In genomic region chr3:5197470-5198312, GRCh38 we compare ENCODE assay signal across 8 cellular contexts. TPM values are rescaled to one million over a fixed set of nuclear protein-coding genes. Genes with fewer than 3 reads are reported as not detected.
DNase-seq lines count a peak whose midpoint lies in the region; ATAC-seq and TF ChIP-seq lines count a peak whose summit lies in the region.

No MANE protein-coding gene starts in this region.

- ATAC-seq in GM21825 (IDR thresholded peaks at IDR 0.05; ENCODE audit: unreplicated experiment) (peak; percentile 62), esophagus mucosa (no peak)
- ATAC-seq in activated naive CD4-positive, alpha-beta T cell treated with anti-CD3 and anti-CD28 coated beads, Interleukin-2, amount 50 U/mL, for 72 hours, result peak; percentile 54 to 74

- H3K4me3 ChIP-seq in KMS-11 (IDR thresholded peaks at IDR 0.05; ENCODE audit: insufficient read depth, low read depth, low read length) (no peak overlapping the region), mesendoderm (ENCODE audit: low read length) (no peak overlapping the region)

- peak overlapping the region; percentile 43 for H3K4ac ChIP-seq in mesendoderm (ENCODE audit: low read depth, low read length)

- H3K27me3 ChIP-seq in KMS-11 (ENCODE audit: insufficient read depth, low read depth) (no peaks in the 10 kb centered on the region), mesendoderm (ENCODE audit: insufficient read depth, low read length, poor library complexity) (no peaks in the 10 kb centered on the region)

- no CpG with 5 or more reads among the region's 8 CpGs for WGBS in mesendoderm (ENCODE audit: extremely low coverage, insufficient coverage, low lambda C conversion rate)

- H3K56ac ChIP-seq in mesendoderm (ENCODE audit: low read length), result peak overlapping the region; percentile 58

- H3K36me3 Mint-ChIP-seq in activated naive CD4-positive, alpha-beta T cell treated with anti-CD3 and anti-CD28 coated beads, Interleukin-2, amount 50 U/mL, for 72 hours, result peaks cover 40 to 89% of the 10 kb centered on the region in 2 donors

- peak overlapping the region; percentile 27 for H3K4me2 ChIP-seq in KMS-11
- no peak overlapping the region for H3K4me2 ChIP-seq in mesendoderm (ENCODE audit: low read length)

- H2AFZ ChIP-seq in KMS-11 (ENCODE audit: low read depth), result no peak overlapping the region

- H4K20me1 ChIP-seq in KMS-11 (ENCODE audit: insufficient read depth), result no peaks in the 10 kb centered on the region

- H3K27ac ChIP-seq in KMS-11 (peak overlapping the region; percentile 83), mesendoderm (ENCODE audit: low read depth, low read length) (peak overlapping the region; percentile 66)

- DNase-seq in GM13976 (ENCODE audit: low spot score), result peak; percentile 55
- peak in 1 of 2 donors; percentile 40 for DNase-seq in activated naive CD4-positive, alpha-beta T cell treated with anti-CD3 and anti-CD28 coated beads, Interleukin-2, amount 50 U/mL, for 72 hours (ENCODE audit: low spot score in 2 of 2)
- DNase-seq in mesendoderm, result peak; percentile 61
- no peak for DNase-seq in kidney tubule cell (ENCODE audit: low spot score)
- DNase-seq in GDM1 (lab: John Stamatoyannopoulos, UW), result no peak

- H2BK15ac ChIP-seq in mesendoderm (replicated peaks; ENCODE audit: low read depth), result no peak overlapping the region

- H3K4me1 ChIP-seq in KMS-11 (ENCODE audit: low read depth, poor library complexity, severe bottlenecking), result peaks cover 70% of the 10 kb centered on the region
- H3K4me1 ChIP-seq in mesendoderm (ENCODE audit: control insufficient read depth, low read depth, low read length), result peaks cover 2% of the 10 kb centered on the region

- no peak overlapping the region for H3K23ac ChIP-seq in mesendoderm (ENCODE audit: low read length)

- H3K9me3 Mint-ChIP-seq in activated naive CD4-positive, alpha-beta T cell treated with anti-CD3 and anti-CD28 coated beads, Interleukin-2, amount 50 U/mL, for 72 hours, result peaks cover 0 to 3% of the 10 kb centered on the region in 2 donors

- H3K9ac ChIP-seq in KMS-11, result peak overlapping the region; percentile 34; the same call in 1 of the 2 replicates
- H3K9ac ChIP-seq in mesendoderm (ENCODE audit: low read length), result no peak overlapping the region

- H4K5ac ChIP-seq in mesendoderm (ENCODE audit: low read length), result no peak overlapping the region

- no peak overlapping the region for H3K18ac ChIP-seq in mesendoderm (ENCODE audit: low read length)

- H2BK120ac ChIP-seq in mesendoderm (ENCODE audit: low read depth, low read length), result peak overlapping the region; percentile 94

- peak overlapping the region; percentile 45 for H2BK5ac ChIP-seq in mesendoderm (ENCODE audit: low read length)

- peaks cover 1% of the 10 kb centered on the region; the same call in 1 of the 2 replicates for H3K79me2 ChIP-seq in KMS-11 (ENCODE audit: insufficient read depth, low read depth)
- peaks cover 7% of the 10 kb centered on the region for H3K79me2 ChIP-seq in mesendoderm (ENCODE audit: control insufficient read depth, insufficient read depth, low read length)

- TF ChIP-seq CTCF in GM13976 (IDR thresholded peaks at IDR 0.05; ENCODE audit: borderline replicate concordance, control extremely low read depth, extremely low read depth, insufficient read depth, missing control alignments), result no peak
- no peak for TF ChIP-seq CTCF in KMS-11 (conservative IDR thresholded peaks at IDR 0.05; ENCODE audit: low read depth, low read length)

- H3K36me3 ChIP-seq in KMS-11 (ENCODE audit: insufficient read depth) (no peaks in the 10 kb centered on the region), mesendoderm (ENCODE audit: control insufficient read depth, insufficient read depth, low read length) (peaks cover 3% of the 10 kb centered on the region)

- H3K27ac Mint-ChIP-seq in activated naive CD4-positive, alpha-beta T cell treated with anti-CD3 and anti-CD28 coated beads, Interleukin-2, amount 50 U/mL, for 72 hours, result peak overlapping the region; percentile 98

- H3K79me1 ChIP-seq in mesendoderm (ENCODE audit: low read length), result peaks cover 12% of the 10 kb centered on the region

- in situ Hi-C loops in GM13976 (cut with MboI; ENCODE audit: low sequenced_read_pairs, unreplicated experiment), result loop anchor here (5.0 kb wide), 1 partner anchor 60 kb away; no protein-coding TSS in a partner anchor

- H4K8ac ChIP-seq in mesendoderm (ENCODE audit: low read depth, low read length), result no peak overlapping the region

- H2AK5ac ChIP-seq in mesendoderm (ENCODE audit: low read length), result no peak overlapping the region

RNA-seq across cellular contexts. Expression of gene EDEM1, which starts 10.2 kb away (rescaled TPM):
- 100 to 1,000 TPM; 181 to 200 TPM for total RNA-seq in activated naive CD4-positive, alpha-beta T cell treated with anti-CD3 and anti-CD28 coated beads, Interleukin-2, amount 50 U/mL, for 72 hours
- polyA plus RNA-seq in mesendoderm (2013, experiment 1 of 2), result 4.2 TPM
- polyA plus RNA-seq in mesendoderm (2013, experiment 2 of 2), result 4.4 TPM
- total RNA-seq in esophagus mucosa, result 37.3 TPM

Comparison
In these comparisons a context has a peak if more than half of its experiments do, and no peak if none do; other contexts are left out.
1. DNase-seq: peak in GM13976 (single experiment) and mesendoderm (single experiment); none in kidney tubule cell (single experiment) and GDM1 (single experiment).